In genomic region chr17:40596261-40596919, GRCh38 we compare ENCODE assay signal across 9 cellular contexts. TPM values are rescaled to one million over a fixed set of nuclear protein-coding genes. Genes with fewer than 3 reads are reported as not detected.
DNase-seq lines count a peak whose midpoint lies in the region; ATAC-seq, FAIRE-seq and TF ChIP-seq lines count a peak whose summit lies in the region.
"Had no signal": no experiment of that assay in that cellular context is flagged by ENCODE, and none has a peak within 500 bp of the region (broad histone marks: within the 10 kb centered on the region; RNA-seq: fewer than 3 reads in every experiment).

No MANE protein-coding gene starts in this region.

- in situ Hi-C loops in K562 (cut with MboI): no loop called here

- no peaks in the 10 kb centered on the region for H3K79me2 ChIP-seq in K562 (ENCODE audit: control insufficient read depth, insufficient read depth, low read length)
- H3K79me2 ChIP-seq: parathyroid adenoma had no signal

- TF ChIP-seq POLR2A in K562 (conservative IDR thresholded peaks at IDR 0.05) (no peak), thyroid gland (IDR thresholded peaks at IDR 0.05) (peak in 1 of 2 donors; percentile 44)

- peak overlapping the region; percentile 16 to 68 for H3K27ac Mint-ChIP-seq in natural killer cell treated with Interleukin-12 subunit alpha and Interleukin-12 subunit beta and Interleukin-15 and Interleukin-18, amount 100 ng/mL, for 72 hours
- H3K27ac Mint-ChIP-seq in natural killer cell: no peak overlapping the region

- H3K4me3 ChIP-seq in K562: no peak overlapping the region
- H3K4me3 ChIP-seq in thyroid gland (replicated peaks in 1 of 3): no peak overlapping the region

- TF ChIP-seq EP300 in K562 (IDR thresholded peaks at IDR 0.05; ENCODE audit: low read length): no peak

- H3K9ac ChIP-seq in K562 (ENCODE audit: insufficient read depth in 1 of 2, low read depth in 2 of 2, low read length in 2 of 2): no peak overlapping the region
- H3K9ac ChIP-seq: parathyroid adenoma had no signal

- peak overlapping the region; percentile 70 for H3K4me3 Mint-ChIP-seq in natural killer cell treated with Interleukin-12 subunit alpha and Interleukin-12 subunit beta and Interleukin-15 and Interleukin-18, amount 100 ng/mL, for 72 hours
- no peak overlapping the region for H3K4me3 Mint-ChIP-seq in natural killer cell

- H3K27ac ChIP-seq in K562 (ENCODE audit: extremely low read depth, low read depth, low read length) (no peak overlapping the region), thyroid gland (peak overlapping the region; percentile 37 to 79 (median 58))
- H3K27ac ChIP-seq: parathyroid adenoma had no signal

- 0 out of 2 replicates have a peak overlapping the region, but pooled peaks have one; percentile 2 for H3K4me2 ChIP-seq in K562 (ENCODE audit: insufficient read depth, low read length)

- intact Hi-C loops in natural killer cell (cut with micrococcal nuclease) (no loop called here), K562 (cut with micrococcal nuclease) (no loop called here), thyroid gland (cut with DNase I) (no loop called here)

- CTCF ChIA-PET in K562 (lab: Yijun Ruan, JAX; ENCODE audit: low intra/inter-chr PET ratio): no interaction called here

- POLR2A ChIA-PET in K562 (lab: Yijun Ruan, JAX): no interaction called here

- H4K20me1 ChIP-seq in K562 (replicated peaks; ENCODE audit: control insufficient read depth, insufficient read depth, low read length): no peaks in the 10 kb centered on the region

- no peaks in the 10 kb centered on the region for H3K36me3 ChIP-seq in K562 (ENCODE audit: control insufficient read depth, insufficient read depth, low read length)
- no peaks in the 10 kb centered on the region for H3K36me3 ChIP-seq in thyroid gland

- FAIRE-seq in K562 (lab: Jason Lieb, UNC) (peak; percentile 88), D721Med (lab: Jason Lieb, UNC) (no peak)

- no peak for DNase-seq in natural killer cell treated with Interleukin-12 subunit alpha and Interleukin-12 subunit beta and Interleukin-15 and Interleukin-18, amount 100 ng/mL, for 72 hours (ENCODE audit: low spot score)
- DNase-seq in natural killer cell (no peak), NCI-H82 treated with DMSO at 0.1 percent for 48 hours (lab: John Stamatoyannopoulos, UW; ENCODE audit: unreplicated experiment) (peak; percentile 67), K562 (ENCODE audit: extremely low read depth in 1 of 4, low spot score in 3 of 4) (peak; percentile 60 to 71 (median 70)), thyroid gland (peak; percentile 27 to 43), D721Med (ENCODE audit: insufficient read length, low spot score) (no peak), NCI-H1694 treated with DMSO at 0.1 percent for 48 hours (lab: John Stamatoyannopoulos, UW) (no peak)

- 29% methylated on average over 7 of the region's 7 CpGs for WGBS in K562 (ENCODE audit: insufficient coverage, low coverage, missing lambda C conversion rate)
- WGBS in thyroid gland, 2 donors: 59 to 62% methylated on average over 7 of the region's 7 CpGs

- no TSS peak for BruUV-seq in K562 (replicated peaks; lab: Mats Ljungman, UMichigan)

- H3K9me1 ChIP-seq in K562 (ENCODE audit: control insufficient read depth, insufficient read depth, low read length): no peaks in the 10 kb centered on the region

- no peak for TF ChIP-seq RAD21 in K562 (CRISPR knock-in tag; conservative IDR thresholded peaks at IDR 0.05 in 1 of 2, IDR thresholded peaks at IDR 0.05 in 1 of 2)

- peaks cover 6% of the 10 kb centered on the region for H3K9me3 ChIP-seq in K562 (replicated peaks; ENCODE audit: control insufficient read depth, insufficient read depth, low read depth, low read length)
- H3K9me3 ChIP-seq in thyroid gland: no peaks in the 10 kb centered on the region

- H3K27me3 ChIP-seq in K562 (ENCODE audit: control insufficient read depth in 2 of 2, insufficient read depth in 2 of 2, low read length in 2 of 2) (no peaks in the 10 kb centered on the region), thyroid gland (no peaks in the 10 kb centered on the region)

- peaks cover 31 to 37% of the 10 kb centered on the region in 2 donors for H3K4me1 Mint-ChIP-seq in natural killer cell treated with Interleukin-12 subunit alpha and Interleukin-12 subunit beta and Interleukin-15 and Interleukin-18, amount 100 ng/mL, for 72 hours (ENCODE audit: low read depth in 2 of 2)
- H3K4me1 Mint-ChIP-seq in natural killer cell: no peaks in the 10 kb centered on the region

- TF ChIP-seq CTCF in natural killer cell (IDR thresholded peaks at IDR 0.05) (no peak), K562 (IDR thresholded peaks at IDR 0.05 in 2 of 3, conservative IDR thresholded peaks at IDR 0.05 in 1 of 3; ENCODE audit: insufficient read depth in 2 of 3, low read depth in 1 of 3, low read length in 3 of 3) (no peak), thyroid gland (IDR thresholded peaks at IDR 0.05) (no peak), D721Med (IDR thresholded peaks at IDR 0.05; ENCODE audit: insufficient read depth, missing control alignments) (no peak)

- H3K27me3 Mint-ChIP-seq in natural killer cell treated with Interleukin-12 subunit alpha and Interleukin-12 subunit beta and Interleukin-15 and Interleukin-18, amount 100 ng/mL, for 72 hours: peaks cover 0 to 3% of the 10 kb centered on the region in 2 donors
- peaks cover 0 to 2% of the 10 kb centered on the region in 2 donors for H3K27me3 Mint-ChIP-seq in natural killer cell (ENCODE audit: low read depth in 2 of 2)

- H3K4me1 ChIP-seq in K562 (replicated peaks in 1 of 2; ENCODE audit: control insufficient read depth in 2 of 2, insufficient read depth in 2 of 2, low read length in 2 of 2) (peaks cover 0 to 9% of the 10 kb centered on the region in 2 experiments; a peak in 2 of 5 replicates), thyroid gland (peaks cover 6 to 31% of the 10 kb centered on the region in 2 donors)
- H3K4me1 ChIP-seq: parathyroid adenoma had no signal

- H2AFZ ChIP-seq in K562 (ENCODE audit: low read depth, low read length): peak overlapping the region; percentile 82
- H2AFZ ChIP-seq: parathyroid adenoma had no signal

- no peaks in the 10 kb centered on the region for H3K9me3 Mint-ChIP-seq in natural killer cell treated with Interleukin-12 subunit alpha and Interleukin-12 subunit beta and Interleukin-15 and Interleukin-18, amount 100 ng/mL, for 72 hours
- no peaks in the 10 kb centered on the region for H3K9me3 Mint-ChIP-seq in natural killer cell

- no peaks in the 10 kb centered on the region for H3K36me3 Mint-ChIP-seq in natural killer cell treated with Interleukin-12 subunit alpha and Interleukin-12 subunit beta and Interleukin-15 and Interleukin-18, amount 100 ng/mL, for 72 hours
- H3K36me3 Mint-ChIP-seq in natural killer cell: no peaks in the 10 kb centered on the region

- ATAC-seq in natural killer cell treated with Interleukin-12 subunit alpha and Interleukin-12 subunit beta and Interleukin-15 and Interleukin-18, amount 100 ng/mL, for 72 hours: peak; percentile 45 to 52
- no peak for ATAC-seq in natural killer cell
- peak; percentile 91 for ATAC-seq in K562
- ATAC-seq in HG03571 (IDR thresholded peaks at IDR 0.05; ENCODE audit: unreplicated experiment): no peak

RNA-seq across cellular contexts. Expression of gene CCR7, which starts 31.1 kb away (rescaled TPM):
- 10 to 100 TPM; 65.7 to 71.1 TPM for total RNA-seq in natural killer cell treated with Interleukin-12 subunit alpha and Interleukin-12 subunit beta and Interleukin-15 and Interleukin-18, amount 100 ng/mL, for 72 hours
- total RNA-seq in natural killer cell (1 to 10 TPM; 3.2 to 8.0 (median 6.6) TPM), K562 (2014; rRNA removed) (0.14 and 0.33 TPM in 2 replicates), K562 (2014; rRNA removed; fragmentation: Illumina TruSeq; extraction: Trizol) (0.13 and 0.22 TPM in 2 replicates), K562 (2015; rRNA removed; fragmentation: Illumina TruSeq; extraction: Trizol) (0.30 and 0.51 TPM in 2 replicates), K562 (2021) (1.1 and 1.3 TPM in 2 replicates), thyroid gland (1 to 10 TPM in 1 of 4 donors, under 1 TPM in 2, not detected in 1; 0.27 to 1.6 (median 0.93) TPM)
- 0.62 and 2.8 TPM in 2 replicates for total RNA-seq in K562 (2011; cell fraction: chromatin; rRNA removed; ENCODE audit: low replicate concordance)
- total RNA-seq in K562 (2011; cell fraction: nucleolus; rRNA removed): 1.6 and 2.2 TPM in 2 replicates
- total RNA-seq in K562 (2011; cell fraction: nucleoplasm; rRNA removed): 1.1 and 1.2 TPM in 2 replicates
- polyA plus RNA-seq in K562 (2011; rRNA removed) (0.46 and 1.4 TPM in 2 replicates), K562 (2014; fragmentation: Illumina TruSeq; extraction: Trizol) (0.48 and 0.73 TPM in 2 replicates), K562 (2014; fragmentation: Nextera tagmentation; extraction: Ambion mirVana) (1 to 10 TPM in 1 of 2 experiments, under 1 TPM in 1; 0.58 to 1.0 TPM), K562 (2014; rRNA removed) (0.32 and 0.56 TPM in 2 replicates)
- 0.83 and 6.2 TPM in 2 replicates for polyA plus RNA-seq in K562 (2011; cell fraction: cytosol; rRNA removed)
- polyA plus RNA-seq in K562 (2011; cell fraction: nucleus; rRNA removed): 0.28 and 2.5 TPM in 2 replicates
- 0.48 and 2.1 TPM in 2 replicates for polyA plus RNA-seq in K562 (2012)
- polyA minus RNA-seq in K562 (2011; rRNA and poly(A)+ RNA removed): 1.1 and 4.7 TPM in 2 replicates
- 1.3 TPM in 1 of 2 replicates, not detected in the other for polyA minus RNA-seq in K562 (2011; cell fraction: cytosol; rRNA and poly(A)+ RNA removed)
- polyA minus RNA-seq in K562 (2011; cell fraction: nucleus; rRNA and poly(A)+ RNA removed): 0.67 and 1.5 TPM in 2 replicates

RNA-seq across cellular contexts. Expression of gene SMARCE1, which starts 51.2 kb away (rescaled TPM):
- total RNA-seq in natural killer cell treated with Interleukin-12 subunit alpha and Interleukin-12 subunit beta and Interleukin-15 and Interleukin-18, amount 100 ng/mL, for 72 hours: 10 to 100 TPM; 76.2 to 94.6 TPM
- total RNA-seq in natural killer cell (100 to 1,000 TPM in 2 of 3 donors, 10 to 100 TPM in 1; 87.8 to 102 (median 101) TPM), K562 (2014; rRNA removed) (104 and 106 TPM in 2 replicates), K562 (2014; rRNA removed; fragmentation: Illumina TruSeq; extraction: Trizol) (114 and 120 TPM in 2 replicates), K562 (2015; rRNA removed; fragmentation: Illumina TruSeq; extraction: Trizol) (117 and 126 TPM in 2 replicates), K562 (2021) (91.2 and 95.0 TPM in 2 replicates), thyroid gland (100 to 1,000 TPM in 3 of 4 donors, 10 to 100 TPM in 1; 82.1 to 125 (median 108) TPM)
- 27.6 and 117 TPM in 2 replicates for total RNA-seq in K562 (2011; cell fraction: chromatin; rRNA removed; ENCODE audit: low replicate concordance)
- total RNA-seq in K562 (2011; cell fraction: nucleolus; rRNA removed): 14.3 and 19.2 TPM in 2 replicates
- 46.3 and 110 TPM in 2 replicates for total RNA-seq in K562 (2011; cell fraction: nucleoplasm; rRNA removed)
- polyA plus RNA-seq in K562 (2011; rRNA removed) (33.7 and 64.1 TPM in 2 replicates), K562 (2014; fragmentation: Illumina TruSeq; extraction: Trizol) (132 and 142 TPM in 2 replicates), K562 (2014; fragmentation: Nextera tagmentation; extraction: Ambion mirVana) (100 to 1,000 TPM; 115 to 135 TPM), K562 (2014; rRNA removed) (94.8 and 111 TPM in 2 replicates)
- 17.1 and 19.5 TPM in 2 replicates for polyA plus RNA-seq in K562 (2011; cell fraction: cytosol; rRNA removed)
- 24.8 and 26.4 TPM in 2 replicates for polyA plus RNA-seq in K562 (2011; cell fraction: nucleus; rRNA removed)
- polyA plus RNA-seq in K562 (2012): 104 and 119 TPM in 2 replicates
- 59.4 and 78.3 TPM in 2 replicates for polyA minus RNA-seq in K562 (2011; rRNA and poly(A)+ RNA removed)
- 16.4 and 25.9 TPM in 2 replicates for polyA minus RNA-seq in K562 (2011; cell fraction: cytosol; rRNA and poly(A)+ RNA removed)
- polyA minus RNA-seq in K562 (2011; cell fraction: nucleus; rRNA and poly(A)+ RNA removed): 67.2 and 84.4 TPM in 2 replicates

Comparison
In these comparisons a context has a peak if more than half of its experiments do, and no peak if none do; other contexts are left out.
1. ATAC-seq: peak in natural killer cell treated with Interleukin-12 subunit alpha and Interleukin-12 subunit beta and Interleukin-15 and Interleukin-18, amount 100 ng/mL, for 72 hours (2 of 2) and K562 (single experiment); none in natural killer cell (0 of 3) and HG03571 (single experiment).
2. H3K27ac Mint-ChIP-seq: peak in natural killer cell treated with Interleukin-12 subunit alpha and Interleukin-12 subunit beta and Interleukin-15 and Interleukin-18, amount 100 ng/mL, for 72 hours (2 of 2); none in natural killer cell (0 of 2).
3. RNA of gene CCR7, which starts 31.1 kb away (total RNA-seq): 65.7 to 71.1 TPM in natural killer cell treated with Interleukin-12 subunit alpha and Interleukin-12 subunit beta and Interleukin-15 and Interleukin-18, amount 100 ng/mL, for 72 hours; 3.2 to 8.0 TPM in natural killer cell, 0.27 to 1.6 TPM in thyroid gland and 0.13 to 2.8 TPM in K562; every median in the first group is over 4 times any median in the second.
4. DNase-seq: peak in NCI-H82 treated with DMSO at 0.1 percent for 48 hours (single experiment), K562 (4 of 4) and thyroid gland (2 of 2); none in natural killer cell treated with Interleukin-12 subunit alpha and Interleukin-12 subunit beta and Interleukin-15 and Interleukin-18, amount 100 ng/mL, for 72 hours (single experiment), natural killer cell (single experiment), D721Med (single experiment) and NCI-H1694 treated with DMSO at 0.1 percent for 48 hours (single experiment).